ENCODE assay signal across 13 cellular contexts in the genomic region with DNA sequence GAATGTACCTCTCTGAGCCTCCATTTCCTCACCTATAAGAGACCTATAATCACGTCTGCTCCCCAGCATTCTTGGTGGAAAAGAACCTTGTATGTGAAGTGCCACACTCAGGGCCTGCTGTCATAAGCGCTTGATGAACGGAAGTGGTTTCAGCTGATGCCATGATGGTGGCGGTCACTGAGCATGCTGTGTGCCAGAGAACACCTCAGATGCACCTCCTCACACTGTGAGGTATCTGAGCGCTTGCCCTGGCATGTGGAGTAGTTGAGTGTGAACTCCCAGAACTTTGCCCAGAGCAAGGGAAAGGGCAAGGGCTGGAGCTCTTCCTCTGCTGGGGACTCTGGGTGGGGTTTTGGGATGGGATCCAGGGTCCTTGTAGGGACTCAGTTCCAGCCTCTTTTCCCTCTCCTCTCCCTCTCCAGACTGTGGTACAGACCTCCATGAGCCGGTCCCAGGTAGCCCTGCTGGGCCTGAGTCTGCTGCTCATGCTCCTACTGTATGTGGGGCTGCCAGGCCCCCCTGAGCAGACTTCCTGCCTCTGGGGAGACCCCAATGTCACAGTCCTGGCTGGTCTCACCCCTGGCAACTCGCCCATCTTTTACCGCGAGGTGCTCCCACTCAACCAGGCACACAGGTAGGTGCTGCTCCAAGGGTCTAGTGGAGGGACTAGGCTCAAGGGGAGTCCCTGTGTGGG. TPM values are rescaled to one million over a fixed set of nuclear protein-coding genes. Genes with fewer than 3 reads are reported as not detected.
DNase-seq lines count a peak whose midpoint lies in the region; ATAC-seq and TF ChIP-seq lines count a peak whose summit lies in the region.
"Had no signal": no experiment of that assay in that cellular context is flagged by ENCODE, and none has a peak within 500 bp of the region (broad histone marks: within the 10 kb centered on the region; RNA-seq: fewer than 3 reads in every experiment).

No MANE protein-coding gene starts in this region.

- no peaks in the 10 kb centered on the region for H3K27me3 Mint-ChIP-seq in stimulated activated naive CD8-positive, alpha-beta T cell treated with anti-CD3 and anti-CD28 coated beads, Interleukin-15, Interleukin-2, amounts not matched to agents 100 ng/mL and 50 ng/mL, for 24 hours
- H3K27me3 Mint-ChIP-seq in H9 (ENCODE audit: low read depth): peaks cover 34% of the 10 kb centered on the region

- H3K14ac ChIP-seq in H9 (ENCODE audit: insufficient read depth, low read length): no peak overlapping the region

- H3K23ac ChIP-seq in H9 (ENCODE audit: insufficient read length, low read depth, low read length): no peak overlapping the region

- no peak overlapping the region for H4K5ac ChIP-seq in H9 (ENCODE audit: insufficient read length, low read depth, low read length)

- H3K79me2 ChIP-seq in H9 (ENCODE audit: insufficient read depth, low read length): no peaks in the 10 kb centered on the region

- H3K4ac ChIP-seq in H9 (ENCODE audit: low read depth, low read length): no peak overlapping the region

- no peak overlapping the region for H3T11ph ChIP-seq in H9 (ENCODE audit: low read length)

- peak overlapping the region; percentile 49 for H3K27ac Mint-ChIP-seq in stimulated activated naive CD8-positive, alpha-beta T cell treated with anti-CD3 and anti-CD28 coated beads, Interleukin-15, Interleukin-2, amounts not matched to agents 100 ng/mL and 50 ng/mL, for 24 hours
- H3K27ac Mint-ChIP-seq in H9: no peak overlapping the region

- 70 to 88% methylated on average over 2 to 3 of the region's 9 CpGs for WGBS in gastroesophageal sphincter (ENCODE audit: low coverage in 1 of 2), 2 donors
- no CpG with 5 or more reads among the region's 9 CpGs for WGBS in H9 (ENCODE audit: extremely low coverage, insufficient read length, low lambda C conversion rate)

- no peak overlapping the region for H2BK5ac ChIP-seq in H9 (ENCODE audit: insufficient read length, low read length)

- H3K36me3 ChIP-seq in gastroesophageal sphincter: peaks cover 0 to 12% of the 10 kb centered on the region in 2 donors

- no peak overlapping the region for H2BK12ac ChIP-seq in H9 (ENCODE audit: insufficient read length, low read depth, low read length)

- H3K4me1 Mint-ChIP-seq in stimulated activated naive CD8-positive, alpha-beta T cell treated with anti-CD3 and anti-CD28 coated beads, Interleukin-15, Interleukin-2, amounts not matched to agents 100 ng/mL and 50 ng/mL, for 24 hours (ENCODE audit: low read depth): peaks cover 52% of the 10 kb centered on the region
- H3K4me1 Mint-ChIP-seq in H9: peaks cover 18 to 27% of the 10 kb centered on the region in 2 experiments

- H3K9ac ChIP-seq in H9 (ENCODE audit: extremely low read depth, insufficient read length, low read length): no peak overlapping the region
- H3K9ac ChIP-seq: KMS-11 had no signal

- H3K23me2 ChIP-seq in H9 (ENCODE audit: insufficient read length, low read depth, low read length, poor library complexity, severe bottlenecking): peaks cover 14% of the 10 kb centered on the region

- ATAC-seq in stimulated activated naive CD8-positive, alpha-beta T cell treated with anti-CD3 and anti-CD28 coated beads, Interleukin-15, Interleukin-2, amounts not matched to agents 100 U/mL and 50 U/mL, for 24 hours: no peak
- ATAC-seq in gastroesophageal sphincter: no peak
- no peak for ATAC-seq in HG03442 (IDR thresholded peaks at IDR 0.05; ENCODE audit: unreplicated experiment)

- H4K8ac ChIP-seq in H9 (replicated peaks; ENCODE audit: insufficient read length, low read depth, low read length): no peak overlapping the region

- TF ChIP-seq EP300 in gastroesophageal sphincter (IDR thresholded peaks at IDR 0.05): no peak

- H3K18ac ChIP-seq in H9 (ENCODE audit: insufficient read length, low read depth, low read length): no peak overlapping the region

- H3K4me2 ChIP-seq in H9 (ENCODE audit: insufficient read depth, insufficient read length, low read length): no peak overlapping the region
- H3K4me2 ChIP-seq: KMS-11 had no signal

- H3K27ac ChIP-seq in gastroesophageal sphincter (peak overlapping the region in 3 of 4 donors; percentile 24 to 96 (median 93)), H9 (ENCODE audit: insufficient read length, low read depth, low read length) (no peak overlapping the region)
- H3K27ac ChIP-seq: KMS-11 had no signal

- H2AK5ac ChIP-seq in H9 (ENCODE audit: insufficient read length, low read length): no peak overlapping the region

- TF ChIP-seq CTCF in gastroesophageal sphincter (IDR thresholded peaks at IDR 0.05): no peak
- no peak for TF ChIP-seq CTCF in H9 (conservative IDR thresholded peaks at IDR 0.05)

- H2BK15ac ChIP-seq in H9 (ENCODE audit: low read depth, low read length): no peak overlapping the region

- H3K4me1 ChIP-seq in gastroesophageal sphincter (peaks cover 0 to 54% (median 22%) of the 10 kb centered on the region in 3 donors), H9 (ENCODE audit: insufficient read depth, low read length) (peaks cover 9% of the 10 kb centered on the region; the same call in 1 of the 2 replicates)

- H3K36me3 Mint-ChIP-seq in stimulated activated naive CD8-positive, alpha-beta T cell treated with anti-CD3 and anti-CD28 coated beads, Interleukin-15, Interleukin-2, amounts not matched to agents 100 ng/mL and 50 ng/mL, for 24 hours (ENCODE audit: low read depth): peaks cover 6% of the 10 kb centered on the region
- peaks cover 0 to 2% (median 0%) of the 10 kb centered on the region in 3 experiments; a peak in 3 of 7 replicates for H3K36me3 Mint-ChIP-seq in H9 (ENCODE audit: insufficient read depth in 1 of 3, low read depth in 3 of 3)

- no peak overlapping the region for H4K91ac ChIP-seq in H9 (ENCODE audit: insufficient read length, low read depth, low read length)

- H3K9me3 ChIP-seq in gastroesophageal sphincter (no peaks in the 10 kb centered on the region), H9 (ENCODE audit: control insufficient read depth, low read depth, low read length) (no peaks in the 10 kb centered on the region)

- H2BK20ac ChIP-seq in H9 (ENCODE audit: low read depth, low read length, poor library complexity, severe bottlenecking): no peak overlapping the region

- H2BK120ac ChIP-seq in H9 (ENCODE audit: low read depth, low read length, poor library complexity, severe bottlenecking): no peak overlapping the region

- no peak for DNase-seq in stimulated activated naive CD8-positive, alpha-beta T cell treated with anti-CD3 and anti-CD28 coated beads, Interleukin-15, Interleukin-2, amounts not matched to agents 100 U/mL and 50 U/mL, for 24 hours
- DNase-seq in activated effector memory CD4-positive, alpha-beta T cell treated with anti-CD3 and anti-CD28 coated beads, Interleukin-2, amount 50 U/mL, for 16 hours: peak; percentile 76
- DNase-seq in putamen (ENCODE audit: low spot score) (no peak), H9 (no peak), Kasumi-1 (lab: John Stamatoyannopoulos, UW) (no peak)
- DNase-seq: DND-41, NCI-H2081 treated with DMSO at 0.1 percent for 48 hours, SHP77 treated with DMSO at 0.1 percent for 48 hours had no signal

- no peaks in the 10 kb centered on the region for H3K27me3 ChIP-seq in gastroesophageal sphincter
- peaks cover 7% of the 10 kb centered on the region; the same call in 1 of the 2 replicates for H3K27me3 ChIP-seq in H9 (ENCODE audit: insufficient read depth, low read length)

- no peaks in the 10 kb centered on the region for H3K79me1 ChIP-seq in H9 (ENCODE audit: insufficient read depth, low read depth, low read length, poor library complexity, severe bottlenecking)

- peaks cover 3% of the 10 kb centered on the region for H4K20me1 ChIP-seq in H9 (ENCODE audit: control insufficient read depth, insufficient read depth, insufficient read length)

- no peak overlapping the region for H2AFZ ChIP-seq in H9 (ENCODE audit: low read length)

- H3K4me3 ChIP-seq in gastroesophageal sphincter: no peak overlapping the region

- TF ChIP-seq POLR2A in gastroesophageal sphincter (IDR thresholded peaks at IDR 0.05): no peak

- no peaks in the 10 kb centered on the region for H3K9me3 Mint-ChIP-seq in stimulated activated naive CD8-positive, alpha-beta T cell treated with anti-CD3 and anti-CD28 coated beads, Interleukin-15, Interleukin-2, amounts not matched to agents 100 ng/mL and 50 ng/mL, for 24 hours
- H3K9me3 Mint-ChIP-seq in H9: peaks cover 0 to 2% of the 10 kb centered on the region in 2 experiments; a peak in 1 of 5 replicates
- H3K9me3 Mint-ChIP-seq: mesothelial cell of epicardium had no signal

- no peak overlapping the region for H3K56ac ChIP-seq in H9 (ENCODE audit: insufficient read length, low read depth, low read length)

- H3K4me3 Mint-ChIP-seq in stimulated activated naive CD8-positive, alpha-beta T cell treated with anti-CD3 and anti-CD28 coated beads, Interleukin-15, Interleukin-2, amounts not matched to agents 100 ng/mL and 50 ng/mL, for 24 hours: no peak overlapping the region
- H3K4me3 Mint-ChIP-seq in H9: no peak overlapping the region
- H3K4me3 Mint-ChIP-seq: mesothelial cell of epicardium had no signal

RNA-seq across cellular contexts. Expression of a gene that starts 2.7 kb away (rescaled TPM):
- total RNA-seq in gastroesophageal sphincter (10 to 100 TPM; 12.6 to 20.2 (median 13.8) TPM), H9 (2021) (3.0 and 3.1 TPM in 2 replicates)

RNA-seq across cellular contexts. Expression of a gene that starts 3.7 kb away (rescaled TPM):
- total RNA-seq in gastroesophageal sphincter (10 to 100 TPM; 34.6 to 46.8 (median 45.1) TPM), H9 (2021) (7.4 and 8.4 TPM in 2 replicates)

RNA-seq across cellular contexts. Expression of a gene that starts 5.7 kb away (rescaled TPM):
- total RNA-seq in gastroesophageal sphincter: 10 to 100 TPM; 10.6 to 21.4 (median 19.5) TPM
- 62.6 and 63.6 TPM in 2 replicates for total RNA-seq in H9 (2021)

RNA-seq across cellular contexts. Expression of a gene that starts 10.3 kb away (rescaled TPM):
- total RNA-seq in gastroesophageal sphincter (100 to 1,000 TPM in 3 of 4 donors, 10 to 100 TPM in 1; 80.7 to 335 (median 186) TPM), H9 (2021) (20.9 and 24.6 TPM in 2 replicates)

RNA-seq across cellular contexts. Expression of a gene that starts 18.1 kb away (rescaled TPM):
- total RNA-seq in gastroesophageal sphincter (1,000 to 10,000 TPM in 3 of 4 donors, 100 to 1,000 TPM in 1; 775 to 1,945 (median 1,298) TPM), H9 (2021) (1,592 and 1,656 TPM in 2 replicates)
